8 cellular contexts compared by ENCODE assay signal in the genomic region with DNA sequence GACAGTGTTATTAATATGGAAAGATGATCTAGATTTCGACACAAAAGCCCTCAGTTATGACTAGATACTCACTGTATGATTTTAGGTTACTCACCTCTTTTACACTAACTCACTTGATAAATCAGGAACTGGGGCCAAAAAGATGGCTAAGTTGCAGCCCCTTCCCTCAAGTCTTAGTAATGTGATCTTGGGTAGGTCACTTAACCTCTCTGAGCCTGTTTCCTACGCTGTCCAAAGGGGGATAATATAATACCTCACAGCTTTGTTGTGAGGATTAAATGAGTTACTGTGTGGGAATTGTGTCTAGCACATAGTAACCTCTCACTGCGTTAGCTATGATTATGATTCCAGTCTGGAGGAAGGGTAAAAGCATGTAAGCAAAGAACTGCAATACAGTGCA. TPM values are rescaled to one million over a fixed set of nuclear protein-coding genes. Genes with fewer than 3 reads are reported as not detected.
DNase-seq lines count a peak whose midpoint lies in the region; ATAC-seq, FAIRE-seq and TF ChIP-seq lines count a peak whose summit lies in the region.

No MANE protein-coding gene starts in this region.

- H3K9ac ChIP-seq in DND-41 (ENCODE audit: low read depth, low read length) (peak overlapping the region; percentile 88), KMS-11 (no peak overlapping the region), GM12878 (ENCODE audit: control insufficient read depth, insufficient read depth, low read length) (peak overlapping the region; percentile 98)

- peak overlapping the region; percentile 96 to 98 (median 97) for H3K4me3 Mint-ChIP-seq in nephron

- no peak for FAIRE-seq in GM12878 (lab: Jason Lieb, UNC)

- 77% methylated on average over 3 of the region's 3 CpGs for WGBS in GM12878 (ENCODE audit: insufficient coverage, insufficient replicate concordance, low lambda C conversion rate, missing lambda C conversion rate)

- H3K79me2 ChIP-seq in DND-41 (ENCODE audit: insufficient read depth, low read length) (peaks cover 99% of the 10 kb centered on the region), KMS-11 (ENCODE audit: insufficient read depth, low read depth) (peaks cover 97% of the 10 kb centered on the region), GM12878 (ENCODE audit: control insufficient read depth, insufficient read depth, low read length) (peaks cover 87% of the 10 kb centered on the region)

- H3K36me3 Mint-ChIP-seq in nephron (ENCODE audit: low read depth): peaks cover 45% of the 10 kb centered on the region

- H3K4me1 Mint-ChIP-seq in nephron: peaks cover 29% of the 10 kb centered on the region

- peaks cover 9% of the 10 kb centered on the region for H3K9me3 Mint-ChIP-seq in nephron

- SMC1A ChIA-PET in GM12878 (lab: Charles Lee; ENCODE audit: uncharacterized antibody, unreplicated experiment): no interaction called here

- CTCF ChIA-PET in GM12878 (lab: Yijun Ruan, JAX): interaction anchor here (3.0 kb wide), 1 partner anchor 26 kb away, joined by 10 read pairs; no protein-coding TSS in a partner anchor

- H3K4me2 ChIP-seq in DND-41 (ENCODE audit: insufficient read depth, low read length): peak overlapping the region; percentile 94
- peak overlapping the region; percentile 83 for H3K4me2 ChIP-seq in KMS-11
- peak overlapping the region; percentile 99 for H3K4me2 ChIP-seq in GM12878 (ENCODE audit: control insufficient read depth, insufficient read depth)

- no TSS peak for BruUV-seq in GM12878 (replicated peaks; lab: Mats Ljungman, UMichigan)

- POLR2A ChIA-PET in GM12878 (lab: Charles Lee): no interaction called here

- H3K4me1 ChIP-seq in DND-41 (ENCODE audit: insufficient read depth, low read length) (peaks cover 61% of the 10 kb centered on the region), KMS-11 (ENCODE audit: low read depth, poor library complexity, severe bottlenecking) (peaks cover 40% of the 10 kb centered on the region), GM12878 (ENCODE audit: control insufficient read depth, insufficient read depth, low read length) (peaks cover 10% of the 10 kb centered on the region)

- H3K27me3 ChIP-seq in DND-41 (ENCODE audit: insufficient read depth, low read length, poor library complexity) (no peaks in the 10 kb centered on the region), KMS-11 (ENCODE audit: insufficient read depth, low read depth) (no peaks in the 10 kb centered on the region), GM12878 (replicated peaks in 1 of 2; ENCODE audit: control insufficient read depth in 2 of 2, insufficient read depth in 2 of 2, low read length in 1 of 2) (no peaks in the 10 kb centered on the region)

- no peaks in the 10 kb centered on the region for H3K27me3 Mint-ChIP-seq in nephron (ENCODE audit: low read depth)

- ATAC-seq in DND-41 (ENCODE audit: insufficient read depth, low read depth) (no peak), GM12878 (no peak), HG03159 (IDR thresholded peaks at IDR 0.05; ENCODE audit: unreplicated experiment) (no peak)

- H4K20me1 ChIP-seq in DND-41 (ENCODE audit: insufficient read depth, low read length): peaks cover 30% of the 10 kb centered on the region; the same call in 1 of the 2 replicates
- 0 out of 2 replicates have a peak, but pooled peaks cover 3% of the 10 kb centered on the region for H4K20me1 ChIP-seq in KMS-11 (ENCODE audit: insufficient read depth)
- H4K20me1 ChIP-seq in GM12878 (ENCODE audit: control insufficient read depth, insufficient read depth): no peaks in the 10 kb centered on the region

- peak overlapping the region; percentile 84 to 96 (median 86) for H3K27ac Mint-ChIP-seq in nephron

- intact Hi-C loops in GM12878 (cut with micrococcal nuclease; ENCODE audit: unreplicated experiment): no loop called here

- H3K4me3 ChIP-seq in DND-41 (ENCODE audit: low read depth in 1 of 2, low read length in 2 of 2): peak overlapping the region; percentile 89 to 93; a peak in 3 of 4 replicates
- H3K4me3 ChIP-seq in KMS-11 (IDR thresholded peaks at IDR 0.05; ENCODE audit: insufficient read depth, low read depth, low read length): no peak overlapping the region
- peak overlapping the region; percentile 91 for H3K4me3 ChIP-seq in GM12878

- TF ChIP-seq CTCF in DND-41 (IDR thresholded peaks at IDR 0.05; ENCODE audit: borderline replicate concordance, extremely low read depth, low read length, poor library complexity, severe bottlenecking) (no peak), KMS-11 (conservative IDR thresholded peaks at IDR 0.05; ENCODE audit: low read depth, low read length) (no peak), GM12878 (IDR thresholded peaks at IDR 0.05 in 2 of 3, conservative IDR thresholded peaks at IDR 0.05 in 1 of 3; ENCODE audit: control insufficient read depth in 2 of 3, extremely low read depth in 1 of 3, insufficient read depth in 1 of 3, low read depth in 3 of 3, low read length in 3 of 3) (no peak), nephron (IDR thresholded peaks at IDR 0.05; ENCODE audit: unreplicated experiment in 3 of 3) (no peak)

- H3K9me3 ChIP-seq in DND-41 (ENCODE audit: insufficient read depth, low read length, severe bottlenecking) (no peaks in the 10 kb centered on the region), GM12878 (replicated peaks; ENCODE audit: control insufficient read depth, insufficient read depth, low read length) (no peaks in the 10 kb centered on the region; the same call in 2 of the 3 replicates)

- TF ChIP-seq RAD21 in GM12878 (IDR thresholded peaks at IDR 0.05; ENCODE audit: insufficient read depth, low read depth, low read length): no peak

- H3K36me3 ChIP-seq in DND-41 (ENCODE audit: insufficient read depth, low read length) (peaks cover 35% of the 10 kb centered on the region), KMS-11 (ENCODE audit: insufficient read depth) (no peaks in the 10 kb centered on the region; the same call in 1 of the 2 replicates), GM12878 (ENCODE audit: control insufficient read depth in 2 of 2, insufficient read depth in 2 of 2, low read length in 1 of 2) (no peaks in the 10 kb centered on the region)

- no peak for TF ChIP-seq POLR2A in GM12878 (IDR thresholded peaks at IDR 0.05; ENCODE audit: low read depth, low read length)

- RAD21 ChIA-PET in GM12878 (lab: Charles Lee; ENCODE audit: unreplicated experiment): interaction anchor here (1.1 to 1.7 kb wide), 2 partner anchors 29 to 41 kb away, joined by 4 to 6 read pairs; no protein-coding TSS in a partner anchor

- H2AFZ ChIP-seq in DND-41 (ENCODE audit: low read depth, low read length): no peak overlapping the region
- H2AFZ ChIP-seq in KMS-11 (ENCODE audit: low read depth): no peak overlapping the region
- no peak overlapping the region for H2AFZ ChIP-seq in GM12878 (ENCODE audit: control insufficient read depth, low read depth, low read length)

- in situ Hi-C loops in GM12878 (cut with MboI): no loop called here

- H3K27ac ChIP-seq in DND-41 (ENCODE audit: low read length): peak overlapping the region; percentile 15; the same call in 1 of the 2 replicates
- H3K27ac ChIP-seq in KMS-11: no peak overlapping the region
- H3K27ac ChIP-seq in GM12878 (ENCODE audit: control insufficient read depth, insufficient read depth): no peak overlapping the region; the same call in 1 of the 2 replicates

- no peak for TF ChIP-seq EP300 in GM12878 (IDR thresholded peaks at IDR 0.05; ENCODE audit: borderline replicate concordance in 1 of 2, control insufficient read depth in 1 of 2, low read depth in 2 of 2, low read length in 2 of 2)

- DNase-seq in DND-41 (no peak), GM12878 (ENCODE audit: low read depth, low spot score) (no peak), DMS79 treated with DMSO at 0.1 percent for 48 hours (lab: John Stamatoyannopoulos, UW) (no peak)
- DNase-seq in effector CD8-positive, alpha-beta T cell (lab: John Stamatoyannopoulos, UW): no peak
- DNase-seq in stimulated activated CD4-positive, alpha-beta T cell treated with anti-CD3 and anti-CD28 coated beads, Interleukin-1b, Interleukin-23, amount 100 ng/mL, for 48 hours: no peak

TF ChIP-seq in GM12878, 131 proteins besides CTCF, POLR2A, EP300 and RAD21 (continues in another document):
- TF ChIP-seq CHD1 (IDR thresholded peaks at IDR 0.05; ENCODE audit: low read depth, low read length) (no peak), HCFC1 (IDR thresholded peaks at IDR 0.05; ENCODE audit: low read length) (no peak)

RNA-seq across cellular contexts. Expression of gene TTI1, which starts 1.3 kb away (rescaled TPM):
- 85.3 and 87.8 TPM in 2 replicates for total RNA-seq in GM12878 (2013; cell fraction: nucleolus; rRNA removed)
- total RNA-seq in GM12878 (2014; rRNA removed) (24.1 and 26.9 TPM in 2 replicates), GM12878 (2014; rRNA removed; fragmentation: Illumina TruSeq; extraction: Trizol) (25.2 and 26.7 TPM in 2 replicates), GM12878 (2021) (25.6 and 27.2 TPM in 2 replicates)
- 10.7 TPM for polyA plus RNA-seq in GM12878 (2011; ENCODE audit: low read depth)
- polyA plus RNA-seq in GM12878 (2011; rRNA removed) (23.1 and 24.0 TPM in 2 replicates), GM12878 (2014; fragmentation: Illumina TruSeq; extraction: Trizol) (22.2 and 25.8 TPM in 2 replicates), GM12878 (2014; fragmentation: Nextera tagmentation; extraction: Ambion mirVana) (1 to 10 TPM; 5.3 to 5.5 TPM), GM12878 (2014; rRNA removed) (18.1 and 19.8 TPM in 2 replicates), GM12878 (2016; fragmentation: Nextera tagmentation; extraction: Ambion mirVana) (10 to 100 TPM; 39.8 to 44.6 TPM)
- 18.7 and 22.2 TPM in 2 replicates for polyA plus RNA-seq in GM12878 (2011; cell fraction: cytosol; rRNA removed)
- polyA plus RNA-seq in GM12878 (2011; cell fraction: nucleus; rRNA removed): 17.7 and 18.8 TPM in 2 replicates
- 13.3 and 15.3 TPM in 2 replicates for polyA plus RNA-seq in GM12878 (2012)
- 57.0 and 60.1 TPM in 2 replicates for polyA minus RNA-seq in GM12878 (2011; rRNA and poly(A)+ RNA removed)
- polyA minus RNA-seq in GM12878 (2011; cell fraction: cytosol; rRNA and poly(A)+ RNA removed): 11.9 and 15.2 TPM in 2 replicates
- polyA minus RNA-seq in GM12878 (2011; cell fraction: nucleus; rRNA and poly(A)+ RNA removed): 33.5 and 42.4 TPM in 2 replicates

RNA-seq across cellular contexts. Expression of gene RPRD1B, which starts 1.6 kb away (rescaled TPM):
- total RNA-seq in GM12878 (2013; cell fraction: nucleolus; rRNA removed): 80.5 and 87.4 TPM in 2 replicates
- total RNA-seq in GM12878 (2014; rRNA removed) (29.7 and 33.6 TPM in 2 replicates), GM12878 (2014; rRNA removed; fragmentation: Illumina TruSeq; extraction: Trizol) (18.0 and 18.2 TPM in 2 replicates), GM12878 (2021) (30.1 and 30.5 TPM in 2 replicates)
- 9.2 TPM for polyA plus RNA-seq in GM12878 (2011; ENCODE audit: low read depth)
- polyA plus RNA-seq in GM12878 (2011; rRNA removed) (37.1 and 44.4 TPM in 2 replicates), GM12878 (2014; fragmentation: Illumina TruSeq; extraction: Trizol) (40.2 and 50.9 TPM in 2 replicates), GM12878 (2014; fragmentation: Nextera tagmentation; extraction: Ambion mirVana) (10 to 100 TPM in 1 of 2 experiments, 1 to 10 TPM in 1; 5.2 to 10.7 TPM), GM12878 (2014; rRNA removed) (29.6 and 29.7 TPM in 2 replicates), GM12878 (2016; fragmentation: Nextera tagmentation; extraction: Ambion mirVana) (10 to 100 TPM; 30.3 to 30.4 TPM)
- 26.0 and 28.2 TPM in 2 replicates for polyA plus RNA-seq in GM12878 (2011; cell fraction: cytosol; rRNA removed)
- polyA plus RNA-seq in GM12878 (2011; cell fraction: nucleus; rRNA removed): 24.3 and 28.1 TPM in 2 replicates
- polyA plus RNA-seq in GM12878 (2012): 12.4 and 15.0 TPM in 2 replicates
- 27.3 and 27.4 TPM in 2 replicates for polyA minus RNA-seq in GM12878 (2011; rRNA and poly(A)+ RNA removed)
- 19.4 and 21.9 TPM in 2 replicates for polyA minus RNA-seq in GM12878 (2011; cell fraction: cytosol; rRNA and poly(A)+ RNA removed)
- 33.4 and 57.1 TPM in 2 replicates for polyA minus RNA-seq in GM12878 (2011; cell fraction: nucleus; rRNA and poly(A)+ RNA removed)
